ENCODE assay signal across 10 cellular contexts in the genomic region with DNA sequence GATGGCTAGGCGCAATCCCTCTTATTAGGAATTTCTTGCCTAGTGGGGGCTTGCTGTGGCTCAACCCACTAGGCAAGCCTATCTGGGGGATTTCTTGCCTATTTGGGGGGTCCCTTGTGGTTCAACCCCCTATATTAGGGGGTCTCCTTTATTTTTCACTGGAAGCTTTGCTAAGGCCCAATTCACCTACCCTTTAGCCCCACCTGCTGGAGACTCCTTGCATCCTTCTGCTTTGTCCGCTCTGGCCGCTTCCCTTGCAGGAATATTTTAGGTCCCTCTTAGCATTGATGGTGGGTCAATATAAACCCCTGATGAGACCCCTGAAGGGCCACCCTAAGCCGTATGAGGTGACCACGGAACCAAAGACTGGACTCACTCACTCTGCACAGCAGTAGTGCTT.
DNase-seq lines count a peak whose midpoint lies in the region; ATAC-seq and TF ChIP-seq lines count a peak whose summit lies in the region.
"Had no signal": no experiment of that assay in that cellular context is flagged by ENCODE, and none has a peak within 500 bp of the region (broad histone marks: within the 10 kb centered on the region; RNA-seq: fewer than 3 reads in every experiment).

No MANE protein-coding gene starts in this region.

- peaks cover 28% of the 10 kb centered on the region for H3K36me3 Mint-ChIP-seq in GM23338 (ENCODE audit: low read depth)

- no peaks in the 10 kb centered on the region for H3K9me2 ChIP-seq in GM23338 (ENCODE audit: insufficient read depth)

- H3K27me3 ChIP-seq in GM23338 (ENCODE audit: insufficient read depth): no peaks in the 10 kb centered on the region
- H3K27me3 ChIP-seq: transverse colon had no signal

- peaks cover 1% of the 10 kb centered on the region for H3K27me3 Mint-ChIP-seq in GM23338 (ENCODE audit: insufficient read depth, low read depth, poor library complexity)
- H3K27me3 Mint-ChIP-seq: activated B cell treated with CpG ODN at 0.5 μM for 24 hours had no signal

- H3K27ac ChIP-seq in GM23338 (ENCODE audit: low read depth): no peak overlapping the region
- H3K27ac ChIP-seq: transverse colon had no signal

- no peaks in the 10 kb centered on the region for H4K20me1 ChIP-seq in GM23338 (replicated peaks; ENCODE audit: insufficient read depth)

- ATAC-seq in GM23338: no peak
- no peak for ATAC-seq in HG02763 (IDR thresholded peaks at IDR 0.05; ENCODE audit: unreplicated experiment)
- no peak for ATAC-seq in left colon

- no peak overlapping the region for H3K4me2 ChIP-seq in GM23338

- H3K4me3 ChIP-seq in GM23338: no peak overlapping the region
- H3K4me3 ChIP-seq: transverse colon had no signal

- no peaks in the 10 kb centered on the region for H3F3A ChIP-seq in GM23338 (replicated peaks; ENCODE audit: low read depth)

- no peaks in the 10 kb centered on the region for H3K36me3 ChIP-seq in GM23338 (ENCODE audit: insufficient read depth)
- H3K36me3 ChIP-seq: transverse colon had no signal

- DNase-seq in AG20443 (ENCODE audit: low spot score) (peak; percentile 20), GM23338 (ENCODE audit: low spot score) (peak; percentile 27), OCI-M1 (lab: John Stamatoyannopoulos, UW) (peak; percentile 38), glomerular visceral epithelial cell (ENCODE audit: extremely low spot score) (peak; percentile 4), HuH-7.5 (ENCODE audit: low spot score) (no peak), left colon (no peak)
- DNase-seq in activated naive CD4-positive, alpha-beta T cell treated with anti-CD3 and anti-CD28 coated beads, Interleukin-2, amount 50 U/mL, for 16 hours: no peak
- DNase-seq: activated B cell treated with CpG ODN at 0.5 μM for 24 hours, transverse colon had no signal

- no peaks in the 10 kb centered on the region for H3K79me2 ChIP-seq in GM23338 (replicated peaks; ENCODE audit: insufficient read depth)

- no peak overlapping the region for H2AFZ ChIP-seq in GM23338

- H3K4me1 Mint-ChIP-seq in GM23338: no peaks in the 10 kb centered on the region
- H3K4me1 Mint-ChIP-seq: activated B cell treated with CpG ODN at 0.5 μM for 24 hours had no signal

- no peak overlapping the region for H3K27ac Mint-ChIP-seq in GM23338
- H3K27ac Mint-ChIP-seq: activated B cell treated with CpG ODN at 0.5 μM for 24 hours had no signal

- peak; percentile 55 to 63 for TF ChIP-seq CTCF in GM23338 (conservative IDR thresholded peaks at IDR 0.05; ENCODE audit: low read depth in 2 of 2)

- H3K9me3 Mint-ChIP-seq in GM23338: peaks cover 96% of the 10 kb centered on the region

- intact Hi-C loops in left colon (cut with DNase I, micrococcal nuclease): no loop called here

- no peaks in the 10 kb centered on the region for H3K4me1 ChIP-seq in GM23338 (ENCODE audit: insufficient read depth)
- H3K4me1 ChIP-seq: transverse colon had no signal

- H3K4me3 Mint-ChIP-seq in GM23338: no peak overlapping the region
- H3K4me3 Mint-ChIP-seq: activated B cell treated with CpG ODN at 0.5 μM for 24 hours had no signal

TF ChIP-seq in GM23338, 12 proteins besides CTCF, POLR2A, EP300 and RAD21 (continues in another document):
- no peak for TF ChIP-seq EZH2phosphoT487 (IDR thresholded peaks at IDR 0.05; ENCODE audit: unreplicated experiment)
- no peak for TF ChIP-seq JUNB (IDR thresholded peaks at IDR 0.05; ENCODE audit: unreplicated experiment)
- no peak for TF ChIP-seq EZH2 (IDR thresholded peaks at IDR 0.05; ENCODE audit: low read depth, unreplicated experiment)
- TF ChIP-seq POLR2AphosphoS5 (IDR thresholded peaks at IDR 0.05; ENCODE audit: low read depth): no peak
- TF ChIP-seq, protein P1, sequence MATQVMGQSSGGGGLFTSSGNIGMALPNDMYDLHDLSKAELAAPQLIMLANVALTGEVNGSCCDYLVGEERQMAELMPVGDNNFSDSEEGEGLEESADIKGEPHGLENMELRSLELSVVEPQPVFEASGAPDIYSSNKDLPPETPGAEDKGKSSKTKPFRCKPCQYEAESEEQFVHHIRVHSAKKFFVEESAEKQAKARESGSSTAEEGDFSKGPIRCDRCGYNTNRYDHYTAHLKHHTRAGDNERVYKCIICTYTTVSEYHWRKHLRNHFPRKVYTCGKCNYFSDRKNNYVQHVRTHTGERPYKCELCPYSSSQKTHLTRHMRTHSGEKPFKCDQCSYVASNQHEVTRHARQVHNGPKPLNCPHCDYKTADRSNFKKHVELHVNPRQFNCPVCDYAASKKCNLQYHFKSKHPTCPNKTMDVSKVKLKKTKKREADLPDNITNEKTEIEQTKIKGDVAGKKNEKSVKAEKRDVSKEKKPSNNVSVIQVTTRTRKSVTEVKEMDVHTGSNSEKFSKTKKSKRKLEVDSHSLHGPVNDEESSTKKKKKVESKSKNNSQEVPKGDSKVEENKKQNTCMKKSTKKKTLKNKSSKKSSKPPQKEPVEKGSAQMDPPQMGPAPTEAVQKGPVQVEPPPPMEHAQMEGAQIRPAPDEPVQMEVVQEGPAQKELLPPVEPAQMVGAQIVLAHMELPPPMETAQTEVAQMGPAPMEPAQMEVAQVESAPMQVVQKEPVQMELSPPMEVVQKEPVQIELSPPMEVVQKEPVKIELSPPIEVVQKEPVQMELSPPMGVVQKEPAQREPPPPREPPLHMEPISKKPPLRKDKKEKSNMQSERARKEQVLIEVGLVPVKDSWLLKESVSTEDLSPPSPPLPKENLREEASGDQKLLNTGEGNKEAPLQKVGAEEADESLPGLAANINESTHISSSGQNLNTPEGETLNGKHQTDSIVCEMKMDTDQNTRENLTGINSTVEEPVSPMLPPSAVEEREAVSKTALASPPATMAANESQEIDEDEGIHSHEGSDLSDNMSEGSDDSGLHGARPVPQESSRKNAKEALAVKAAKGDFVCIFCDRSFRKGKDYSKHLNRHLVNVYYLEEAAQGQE (IDR thresholded peaks at IDR 0.05; ENCODE audit: unreplicated experiment): no peak
- TF ChIP-seq, protein P2, sequence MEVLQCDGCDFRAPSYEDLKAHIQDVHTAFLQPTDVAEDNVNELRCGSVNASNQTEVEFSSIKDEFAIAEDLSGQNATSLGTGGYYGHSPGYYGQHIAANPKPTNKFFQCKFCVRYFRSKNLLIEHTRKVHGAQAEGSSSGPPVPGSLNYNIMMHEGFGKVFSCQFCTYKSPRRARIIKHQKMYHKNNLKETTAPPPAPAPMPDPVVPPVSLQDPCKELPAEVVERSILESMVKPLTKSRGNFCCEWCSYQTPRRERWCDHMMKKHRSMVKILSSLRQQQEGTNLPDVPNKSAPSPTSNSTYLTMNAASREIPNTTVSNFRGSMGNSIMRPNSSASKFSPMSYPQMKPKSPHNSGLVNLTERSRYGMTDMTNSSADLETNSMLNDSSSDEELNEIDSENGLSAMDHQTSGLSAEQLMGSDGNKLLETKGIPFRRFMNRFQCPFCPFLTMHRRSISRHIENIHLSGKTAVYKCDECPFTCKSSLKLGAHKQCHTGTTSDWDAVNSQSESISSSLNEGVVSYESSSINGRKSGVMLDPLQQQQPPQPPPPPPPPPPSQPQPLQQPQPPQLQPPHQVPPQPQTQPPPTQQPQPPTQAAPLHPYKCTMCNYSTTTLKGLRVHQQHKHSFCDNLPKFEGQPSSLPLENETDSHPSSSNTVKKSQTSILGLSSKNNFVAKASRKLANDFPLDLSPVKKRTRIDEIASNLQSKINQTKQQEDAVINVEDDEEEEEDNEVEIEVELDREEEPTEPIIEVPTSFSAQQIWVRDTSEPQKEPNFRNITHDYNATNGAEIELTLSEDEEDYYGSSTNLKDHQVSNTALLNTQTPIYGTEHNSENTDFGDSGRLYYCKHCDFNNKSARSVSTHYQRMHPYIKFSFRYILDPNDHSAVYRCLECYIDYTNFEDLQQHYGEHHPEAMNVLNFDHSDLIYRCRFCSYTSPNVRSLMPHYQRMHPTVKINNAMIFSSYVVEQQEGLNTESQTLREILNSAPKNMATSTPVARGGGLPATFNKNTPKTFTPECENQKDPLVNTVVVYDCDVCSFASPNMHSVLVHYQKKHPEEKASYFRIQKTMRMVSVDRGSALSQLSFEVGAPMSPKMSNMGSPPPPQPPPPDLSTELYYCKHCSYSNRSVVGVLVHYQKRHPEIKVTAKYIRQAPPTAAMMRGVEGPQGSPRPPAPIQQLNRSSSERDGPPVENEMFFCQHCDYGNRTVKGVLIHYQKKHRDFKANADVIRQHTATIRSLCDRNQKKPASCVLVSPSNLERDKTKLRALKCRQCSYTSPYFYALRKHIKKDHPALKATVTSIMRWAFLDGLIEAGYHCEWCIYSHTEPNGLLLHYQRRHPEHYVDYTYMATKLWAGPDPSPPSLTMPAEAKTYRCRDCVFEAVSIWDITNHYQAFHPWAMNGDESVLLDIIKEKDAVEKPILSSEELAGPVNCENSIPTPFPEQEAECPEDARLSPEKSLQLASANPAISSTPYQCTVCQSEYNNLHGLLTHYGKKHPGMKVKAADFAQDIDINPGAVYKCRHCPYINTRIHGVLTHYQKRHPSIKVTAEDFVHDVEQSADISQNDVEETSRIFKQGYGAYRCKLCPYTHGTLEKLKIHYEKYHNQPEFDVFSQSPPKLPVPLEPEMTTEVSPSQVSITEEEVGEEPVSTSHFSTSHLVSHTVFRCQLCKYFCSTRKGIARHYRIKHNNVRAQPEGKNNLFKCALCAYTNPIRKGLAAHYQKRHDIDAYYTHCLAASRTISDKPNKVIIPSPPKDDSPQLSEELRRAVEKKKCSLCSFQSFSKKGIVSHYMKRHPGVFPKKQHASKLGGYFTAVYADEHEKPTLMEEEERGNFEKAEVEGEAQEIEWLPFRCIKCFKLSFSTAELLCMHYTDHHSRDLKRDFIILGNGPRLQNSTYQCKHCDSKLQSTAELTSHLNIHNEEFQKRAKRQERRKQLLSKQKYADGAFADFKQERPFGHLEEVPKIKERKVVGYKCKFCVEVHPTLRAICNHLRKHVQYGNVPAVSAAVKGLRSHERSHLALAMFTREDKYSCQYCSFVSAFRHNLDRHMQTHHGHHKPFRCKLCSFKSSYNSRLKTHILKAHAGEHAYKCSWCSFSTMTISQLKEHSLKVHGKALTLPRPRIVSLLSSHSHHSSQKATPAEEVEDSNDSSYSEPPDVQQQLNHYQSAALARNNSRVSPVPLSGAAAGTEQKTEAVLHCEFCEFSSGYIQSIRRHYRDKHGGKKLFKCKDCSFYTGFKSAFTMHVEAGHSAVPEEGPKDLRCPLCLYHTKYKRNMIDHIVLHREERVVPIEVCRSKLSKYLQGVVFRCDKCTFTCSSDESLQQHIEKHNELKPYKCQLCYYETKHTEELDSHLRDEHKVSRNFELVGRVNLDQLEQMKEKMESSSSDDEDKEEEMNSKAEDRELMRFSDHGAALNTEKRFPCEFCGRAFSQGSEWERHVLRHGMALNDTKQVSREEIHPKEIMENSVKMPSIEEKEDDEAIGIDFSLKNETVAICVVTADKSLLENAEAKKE (CRISPR knock-in tag; IDR thresholded peaks at IDR 0.05): no peak
- no peak for TF ChIP-seq ZNF114 (CRISPR knock-in tag; IDR thresholded peaks at IDR 0.05)
- TF ChIP-seq CREB1 (CRISPR knock-in tag; IDR thresholded peaks at IDR 0.05; ENCODE audit: low read depth): no peak

Comparison
In these comparisons a context has a peak if more than half of its experiments do, and no peak if none do; other contexts are left out.
1. DNase-seq: peak in AG20443 (single experiment), GM23338 (single experiment), OCI-M1 (single experiment) and glomerular visceral epithelial cell (single experiment); none in HuH-7.5 (single experiment), left colon (0 of 2) and activated naive CD4-positive, alpha-beta T cell treated with anti-CD3 and anti-CD28 coated beads, Interleukin-2, amount 50 U/mL, for 16 hours (single experiment).